Comparison of ENCODE assay signal across 34 cellular contexts in the genomic region with DNA sequence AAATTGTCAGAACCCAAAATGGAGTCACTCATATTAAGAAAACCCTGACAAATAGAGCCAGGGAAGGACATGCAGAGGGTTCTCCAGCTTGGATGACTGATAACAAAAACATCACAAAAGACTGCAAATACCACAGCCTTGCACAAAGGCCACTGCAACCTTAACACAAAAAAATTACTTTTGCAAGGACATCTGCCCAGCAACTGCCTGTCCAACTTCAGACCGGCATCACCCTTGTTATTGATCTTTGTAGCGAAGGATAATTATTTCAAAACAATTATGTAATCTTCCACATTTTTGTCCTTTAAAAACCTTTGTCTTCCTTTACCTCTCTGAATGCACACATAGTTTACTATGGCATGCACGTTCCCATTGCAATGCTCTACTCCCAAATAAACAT.
"Had no signal": no experiment of that assay in that cellular context is flagged by ENCODE, and none has a peak within 500 bp of the region (broad histone marks: within the 10 kb centered on the region; RNA-seq: fewer than 3 reads in every experiment).

No MANE protein-coding gene starts in this region.

- H3K4me3 Mint-ChIP-seq: activated B cell treated with CpG ODN at 0.5 μM for 24 hours; activated CD8-positive, alpha-beta T cell treated with anti-CD3 and anti-CD28 coated beads for 36 hours; activated naive CD8-positive, alpha-beta T cell; activated T-cell treated with anti-CD3 and anti-CD28 coated beads, Interleukin-2, amount 50 U/mL, for 4 hours; activated T-helper 17 cell treated with anti-CD3 and anti-CD28 coated beads, Interleukin-2, amount 50 U/mL, for 72 hours; brain; dendritic cell treated with granulocyte-macrophage colony-stimulating factor and Interleukin-4, amounts not matched to agents 40 ng/mL and 50 ng/mL, for 4 days; T-helper 17 cell; T-helper 2 cell treated with Interferon-gamma antibody and Interleukin-4, amounts not matched to agents 5 μg/mL and 100 μg/mL, for 36 hours had no signal

- H3K27me3 ChIP-seq: ascending aorta, breast epithelium, cardiac muscle cell, colonic mucosa, dorsolateral prefrontal cortex, esophagus squamous epithelium, gastroesophageal sphincter, heart right ventricle had no signal

- H3K36me3 Mint-ChIP-seq: activated naive CD8-positive, alpha-beta T cell; brain had no signal

- H3K4me1 ChIP-seq: ascending aorta, breast epithelium, colonic mucosa, esophagus squamous epithelium had no signal

- H3K36me3 ChIP-seq: ascending aorta, breast epithelium, cardiac muscle cell, colonic mucosa, esophagus squamous epithelium, gastroesophageal sphincter, heart right ventricle, WERI-Rb-1 had no signal

- H3K9me3 ChIP-seq: ascending aorta, breast epithelium, colonic mucosa, esophagus squamous epithelium, gastroesophageal sphincter, heart right ventricle had no signal

- H3K4me3 ChIP-seq: ascending aorta, breast epithelium, cardiac muscle cell, colonic mucosa, dorsolateral prefrontal cortex, esophagus squamous epithelium, gastroesophageal sphincter, heart right ventricle had no signal

- H3K27ac ChIP-seq: ascending aorta, breast epithelium, cardiac muscle cell, colonic mucosa, dorsolateral prefrontal cortex, epithelial cell of prostate, esophagus squamous epithelium, gastroesophageal sphincter, heart right ventricle, WERI-Rb-1 had no signal

- ATAC-seq: activated CD4-positive, CD25-positive, alpha-beta regulatory T cell treated with anti-CD3 and anti-CD28 coated beads, Interleukin-2, amount 50 U/mL, for 24 hours; activated CD8-positive, alpha-beta T cell treated with anti-CD3 and anti-CD28 coated beads for 36 hours; activated T-cell treated with anti-CD3 and anti-CD28 coated beads, Interleukin-2, amount 50 U/mL, for 4 hours; activated T-helper 17 cell treated with anti-CD3 and anti-CD28 coated beads, Interleukin-2, amount 50 U/mL, for 72 hours; gastroesophageal sphincter; heart right ventricle; T-helper 17 cell had no signal

- H3K4me1 Mint-ChIP-seq: activated B cell treated with CpG ODN at 0.5 μM for 24 hours; activated T-helper 17 cell treated with anti-CD3 and anti-CD28 coated beads, Interleukin-2, amount 50 U/mL, for 72 hours; T-helper 17 cell had no signal

- DNase-seq: activated B cell treated with CpG ODN at 0.5 μM for 24 hours; activated CD4-positive, alpha-beta T cell treated with anti-CD3 and anti-CD28 coated beads for 48 hours; activated CD4-positive, alpha-beta T cell treated with anti-CD3 and anti-CD28 coated beads, Interleukin-2, amount 50 U/mL, for 1 hour; activated CD4-positive, alpha-beta T cell treated with anti-CD3 and anti-CD28 coated beads, Interleukin-2, amount 50 U/mL, for 48 hours; activated CD8-positive, alpha-beta memory T cell treated with anti-CD3 and anti-CD28 coated beads for 24 hours; activated CD8-positive, alpha-beta T cell treated with anti-CD3 and anti-CD28 coated beads for 36 hours; activated effector memory CD4-positive, alpha-beta T cell treated with Interleukin-2 at 50 U/mL for 16 hours; activated gamma-delta T cell treated with Interleukin-2 at 50 U/mL for 16 hours; activated naive CD4-positive, alpha-beta T cell treated with anti-CD3 and anti-CD28 coated beads, Interleukin-2, amount 50 U/mL, for 16 hours; activated naive CD4-positive, alpha-beta T cell treated with Interleukin-2 at 50 U/mL for 16 hours; activated T-cell treated with anti-CD3 and anti-CD28 coated beads, Interleukin-2, amount 50 U/mL, for 4 hours; central memory CD4-positive, alpha-beta T cell; cerebellar nuclear complex; colonic mucosa; dorsolateral prefrontal cortex; effector CD4-positive, alpha-beta T cell; esophagus squamous epithelium; foreskin melanocyte; heart right ventricle; T-helper 1 cell; T-helper 17 cell; T1000; WERI-Rb-1 had no signal

- H3K27me3 Mint-ChIP-seq: activated B cell treated with CpG ODN at 0.5 μM for 24 hours; activated CD8-positive, alpha-beta T cell treated with anti-CD3 and anti-CD28 coated beads for 36 hours; activated naive CD8-positive, alpha-beta T cell; activated T-helper 17 cell treated with anti-CD3 and anti-CD28 coated beads, Interleukin-2, amount 50 U/mL, for 72 hours; T-helper 17 cell had no signal

- H3K27ac Mint-ChIP-seq: activated B cell treated with CpG ODN at 0.5 μM for 24 hours; activated CD8-positive, alpha-beta T cell treated with anti-CD3 and anti-CD28 coated beads for 36 hours; activated naive CD8-positive, alpha-beta T cell; activated T-helper 17 cell treated with anti-CD3 and anti-CD28 coated beads, Interleukin-2, amount 50 U/mL, for 72 hours; brain; dendritic cell treated with granulocyte-macrophage colony-stimulating factor and Interleukin-4, amounts not matched to agents 40 ng/mL and 50 ng/mL, for 4 days; T-helper 17 cell; T-helper 2 cell treated with Interferon-gamma antibody and Interleukin-4, amounts not matched to agents 5 μg/mL and 100 μg/mL, for 36 hours had no signal

- H3K9me3 Mint-ChIP-seq: activated B cell treated with CpG ODN at 0.5 μM for 24 hours; activated CD8-positive, alpha-beta T cell treated with anti-CD3 and anti-CD28 coated beads for 36 hours; activated T-cell treated with anti-CD3 and anti-CD28 coated beads, Interleukin-2, amount 50 U/mL, for 4 hours; activated T-helper 17 cell treated with anti-CD3 and anti-CD28 coated beads, Interleukin-2, amount 50 U/mL, for 72 hours; dendritic cell treated with granulocyte-macrophage colony-stimulating factor and Interleukin-4, amounts not matched to agents 40 ng/mL and 50 ng/mL, for 4 days had no signal
